In genomic region chr20:13684566-13685222, GRCh38 we compare ENCODE assay signal across 1 cellular context.
TF ChIP-seq lines count a peak whose summit lies in the region.

No MANE protein-coding gene starts in this region.

TF ChIP-seq in GM12878, 131 proteins besides CTCF, POLR2A, EP300 and RAD21 (continued from another document):
- TF ChIP-seq BRCA1 (IDR thresholded peaks at IDR 0.05; ENCODE audit: low read depth, low read length) = no peak
TF ChIP-seq in GM12878: peak in this region for 18.
